Comparison of ENCODE assay signal across 8 cellular contexts in genomic region chr20:58891076-58891685, GRCh38. TPM values are rescaled to one million over a fixed set of nuclear protein-coding genes. Genes with fewer than 3 reads are reported as not detected.
A peak's percentile ranks its signal among the peaks of the same experiment; 100 is the strongest.
DNase-seq lines count a peak whose midpoint lies in the region; ATAC-seq, FAIRE-seq and TF ChIP-seq lines count a peak whose summit lies in the region.

No MANE protein-coding gene starts in this region.

- intact Hi-C loops in activated CD4-positive, alpha-beta T cell treated with anti-CD3 and anti-CD28 coated beads for 36 hours (cut with DNase I, micrococcal nuclease): loop anchor here (1.0 to 10.0 kb wide), 10 partner anchors 142 to 1499 kb away; partner anchors contain the start of genes RBM38 (in 2 of the 2), ATP5F1E (in 1 of the 2), FAM217B (in 1 of the 2) and PPP1R3D (in 1 of the 2)
- intact Hi-C loops in HepG2 (cut with micrococcal nuclease; ENCODE audit: unreplicated experiment): loop anchor here (5.0 to 10.0 kb wide), 2 partner anchors 91 to 236 kb away; partner anchors contain the start of genes NELFCD and STX16

- WGBS in HepG2 (ENCODE audit: low lambda C conversion rate): 2% methylated on average over 42 of the region's 99 CpGs

- no peaks in the 10 kb centered on the region for H3K27me3 Mint-ChIP-seq in activated CD4-positive, alpha-beta T cell treated with anti-CD3 and anti-CD28 coated beads for 36 hours
- H3K27me3 Mint-ChIP-seq in chondrocyte (ENCODE audit: low read depth): no peaks in the 10 kb centered on the region

- FAIRE-seq in HepG2 (lab: Jason Lieb, UNC): no peak

- TF ChIP-seq EP300 in HepG2 (IDR thresholded peaks at IDR 0.05; ENCODE audit: low read depth in 2 of 2, low read length in 2 of 2) (no peak), HepG2 (CRISPR knock-in tag; IDR thresholded peaks at IDR 0.05; ENCODE audit: borderline replicate concordance) (no peak)

- BruUV-seq in HepG2 (replicated peaks; lab: Mats Ljungman, UMichigan): no TSS peak

- peak overlapping the region; percentile 59 to 98 (median 86); a peak in 5 of 6 replicates for H3K4me3 ChIP-seq in HepG2 (replicated peaks in 1 of 3; ENCODE audit: insufficient read depth in 1 of 3, low read depth in 2 of 3, low read length in 3 of 3)

- H3K9ac ChIP-seq in HepG2 (ENCODE audit: insufficient read depth, low read depth, low read length): peak overlapping the region; percentile 89

- peaks cover 27% of the 10 kb centered on the region for H3K36me3 Mint-ChIP-seq in activated CD4-positive, alpha-beta T cell treated with anti-CD3 and anti-CD28 coated beads for 36 hours (ENCODE audit: low read depth)
- H3K36me3 Mint-ChIP-seq in chondrocyte (ENCODE audit: low read depth): peaks cover under 1% of the 10 kb centered on the region

- in situ Hi-C loops in HepG2 (cut with HindIII; ENCODE audit: extremely low pct_ligation_motif_present, low pct_unique_long_range_greater_than_20kb): loop anchor here (5.0 kb wide), 1 partner anchor 91 kb away; the partner anchor contains the start of gene NELFCD

- H3K27me3 ChIP-seq in HepG2 (ENCODE audit: control insufficient read depth in 1 of 2, insufficient read depth in 2 of 2, low read length in 2 of 2): no peaks in the 10 kb centered on the region; a peak in 1 of 5 replicates

- H4K20me1 ChIP-seq in HepG2 (ENCODE audit: insufficient read depth, low read length): peaks cover 34% of the 10 kb centered on the region

- DNase-seq in COLO668 (lab: John Stamatoyannopoulos, UW; ENCODE audit: unreplicated experiment) (peak; percentile 80), NCI-H1092 treated with DMSO at 0.1 percent for 48 hours (lab: John Stamatoyannopoulos, UW) (peak; percentile 78), chondrocyte (ENCODE audit: low spot score) (peak; percentile 83), HepG2 (ENCODE audit: low spot score) (no peak)
- peak; percentile 87 for DNase-seq in activated CD4-positive, alpha-beta T cell treated with anti-CD3 and anti-CD28 coated beads for 36 hours
- peak; percentile 79 for DNase-seq in stimulated activated CD4-positive, alpha-beta T cell treated with anti-CD3 and anti-CD28 coated beads, Interleukin-4, amount 100 ng/mL, for 1 hour

- peak overlapping the region; percentile 95 for H3K27ac ChIP-seq in HepG2 (ENCODE audit: extremely low read length, insufficient read depth, low read length)

- peaks cover 43% of the 10 kb centered on the region for H3K79me2 ChIP-seq in HepG2 (ENCODE audit: insufficient read depth, low read length)

- no peak; the same call in 1 of the 2 replicates for TF ChIP-seq RAD21 in HepG2 (CRISPR knock-in tag; IDR thresholded peaks at IDR 0.05)

- H3K4me2 ChIP-seq in HepG2 (ENCODE audit: low read depth, low read length): peak overlapping the region; percentile 74

- TF ChIP-seq CTCF in chondrocyte (IDR thresholded peaks at IDR 0.05) (no peak), HepG2 (CRISPR knock-in tag; IDR thresholded peaks at IDR 0.05) (no peak)

- CTCF ChIA-PET in activated CD4-positive, alpha-beta T cell treated with anti-CD3 and anti-CD28 coated beads for 36 hours (lab: Charles Lee): no interaction called here
- CTCF ChIA-PET in HepG2 (lab: Yijun Ruan, JAX; ENCODE audit: low intra/inter-chr PET ratio, low total read pairs): no interaction called here

- POLR2A ChIA-PET in activated CD4-positive, alpha-beta T cell treated with anti-CD3 and anti-CD28 coated beads for 36 hours (lab: Charles Lee): no interaction called here
- POLR2A ChIA-PET in HepG2 (lab: Yijun Ruan, JAX): interaction anchor here (1.1 to 1.4 kb wide), 5 partner anchors 9 to 502 kb away, joined by 3 to 12 read pairs (median 3); partner anchors contain the start of genes ATP5F1E, NELFCD and VAPB

- H3K4me1 ChIP-seq in HepG2 (ENCODE audit: insufficient read depth, low read length): peaks cover 49% of the 10 kb centered on the region

- ATAC-seq in GM21717 (IDR thresholded peaks at IDR 0.05; ENCODE audit: unreplicated experiment) (peak; percentile 16), HepG2 (peak; percentile 26), GM21447 (IDR thresholded peaks at IDR 0.05; ENCODE audit: unreplicated experiment) (no peak)
- peak; percentile 15 for ATAC-seq in activated CD4-positive, alpha-beta T cell treated with anti-CD3 and anti-CD28 coated beads for 36 hours

- peaks cover under 1 to 10% of the 10 kb centered on the region in 2 experiments; a peak in 3 of 5 replicates for H3K36me3 ChIP-seq in HepG2 (replicated peaks in 1 of 2; ENCODE audit: control insufficient read depth in 1 of 2, insufficient read depth in 2 of 2, low read length in 2 of 2)

- H3K27ac Mint-ChIP-seq in activated CD4-positive, alpha-beta T cell treated with anti-CD3 and anti-CD28 coated beads for 36 hours: no peak overlapping the region
- no peak overlapping the region for H3K27ac Mint-ChIP-seq in chondrocyte (ENCODE audit: unreplicated experiment)

- H3K4me3 Mint-ChIP-seq in activated CD4-positive, alpha-beta T cell treated with anti-CD3 and anti-CD28 coated beads for 36 hours: peak overlapping the region; percentile 90
- peak overlapping the region; percentile 61 for H3K4me3 Mint-ChIP-seq in chondrocyte (ENCODE audit: unreplicated experiment)

- H3K9me3 ChIP-seq in HepG2 (ENCODE audit: low read length): no peaks in the 10 kb centered on the region

- no peak overlapping the region for H2AFZ ChIP-seq in HepG2 (ENCODE audit: low read length)

- no peaks in the 10 kb centered on the region for H3K9me3 Mint-ChIP-seq in activated CD4-positive, alpha-beta T cell treated with anti-CD3 and anti-CD28 coated beads for 36 hours (ENCODE audit: low read depth)
- H3K9me3 Mint-ChIP-seq in chondrocyte (ENCODE audit: low read depth): no peaks in the 10 kb centered on the region

- peaks cover 48% of the 10 kb centered on the region for H3K4me1 Mint-ChIP-seq in activated CD4-positive, alpha-beta T cell treated with anti-CD3 and anti-CD28 coated beads for 36 hours
- peaks cover 43% of the 10 kb centered on the region for H3K4me1 Mint-ChIP-seq in chondrocyte (ENCODE audit: low read depth)

- peak; percentile 74 to 79 for TF ChIP-seq POLR2A in HepG2 (IDR thresholded peaks at IDR 0.05; ENCODE audit: insufficient read depth in 1 of 2, low read depth in 2 of 2, low read length in 2 of 2)

TF ChIP-seq in HepG2, 621 proteins besides CTCF, POLR2A, EP300 and RAD21 (continues in another document):
- TF ChIP-seq, protein P1, sequence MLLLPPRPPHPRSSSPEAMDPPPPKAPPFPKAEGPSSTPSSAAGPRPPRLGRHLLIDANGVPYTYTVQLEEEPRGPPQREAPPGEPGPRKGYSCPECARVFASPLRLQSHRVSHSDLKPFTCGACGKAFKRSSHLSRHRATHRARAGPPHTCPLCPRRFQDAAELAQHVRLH (CRISPR knock-in tag; IDR thresholded peaks at IDR 0.05; ENCODE audit: borderline replicate concordance, low read depth): no peak

RNA-seq across cellular contexts. Expression of gene GNAS, which starts 38.7 kb away (rescaled TPM):
- 100 to 1,000 TPM; 713 to 965 TPM for total RNA-seq in activated CD4-positive, alpha-beta T cell treated with anti-CD3 and anti-CD28 coated beads for 36 hours
- 1,127 to 1,393 TPM (median 1,374 TPM) in 3 replicates for total RNA-seq in chondrocyte
- 382 and 407 TPM in 2 replicates for total RNA-seq in HepG2 (2016; rRNA removed; fragmentation: Illumina TruSeq; extraction: Trizol)
- 604 and 617 TPM in 2 replicates for total RNA-seq in HepG2 (2016; cell fraction: cytosol; rRNA removed; fragmentation: Illumina TruSeq; extraction: Trizol; ENCODE audit: low read depth)
- 369 and 397 TPM in 2 replicates for total RNA-seq in HepG2 (2016; cell fraction: insoluble cytoplasmic fraction; rRNA removed; fragmentation: Illumina TruSeq; extraction: Trizol)
- total RNA-seq in HepG2 (2016; cell fraction: membrane; rRNA removed; fragmentation: Illumina TruSeq; extraction: Trizol): 887 and 1,010 TPM in 2 replicates
- 281 and 324 TPM in 2 replicates for total RNA-seq in HepG2 (2016; cell fraction: nucleus; rRNA removed; fragmentation: Illumina TruSeq; extraction: Trizol)
- 1,008 and 1,029 TPM in 2 replicates for polyA plus RNA-seq in HepG2 (2011; rRNA removed)
- 1,419 and 1,481 TPM in 2 replicates for polyA plus RNA-seq in HepG2 (2011; cell fraction: cytosol; rRNA removed)
- 1,285 and 1,363 TPM in 2 replicates for polyA plus RNA-seq in HepG2 (2011; cell fraction: nucleus; rRNA removed)
- polyA plus RNA-seq in HepG2 (2012): 1,216 and 1,583 TPM in 2 replicates
- 2,019 and 2,103 TPM in 2 replicates for polyA plus RNA-seq in HepG2 (2016; cell fraction: cytosol; fragmentation: Illumina TruSeq; extraction: Trizol; ENCODE audit: low read depth)
- 991 and 1,223 TPM in 2 replicates for polyA plus RNA-seq in HepG2 (2016; cell fraction: insoluble cytoplasmic fraction; fragmentation: Illumina TruSeq; extraction: Trizol; ENCODE audit: low read depth)
- polyA plus RNA-seq in HepG2 (2016; cell fraction: membrane; fragmentation: Illumina TruSeq; extraction: Trizol; ENCODE audit: low read depth): 2,245 and 2,285 TPM in 2 replicates
- 1,096 and 1,140 TPM in 2 replicates for polyA plus RNA-seq in HepG2 (2016; cell fraction: nucleus; fragmentation: Illumina TruSeq; extraction: Trizol; ENCODE audit: insufficient read depth, low read depth)
- 1,501 and 1,552 TPM in 2 replicates for polyA minus RNA-seq in HepG2 (2011; rRNA and poly(A)+ RNA removed; ENCODE audit: low replicate concordance)
- polyA minus RNA-seq in HepG2 (2011; cell fraction: cytosol; rRNA and poly(A)+ RNA removed): 671 and 731 TPM in 2 replicates
- 391 and 498 TPM in 2 replicates for polyA minus RNA-seq in HepG2 (2011; cell fraction: nucleus; rRNA and poly(A)+ RNA removed)

RNA-seq across cellular contexts. Expression of gene GNAS-AS1, which starts 40.5 kb away (rescaled TPM):
- total RNA-seq in activated CD4-positive, alpha-beta T cell treated with anti-CD3 and anti-CD28 coated beads for 36 hours: 1 to 10 TPM; 1.1 to 1.9 TPM
- total RNA-seq in chondrocyte: 1.1 to 2.7 TPM (median 1.7 TPM) in 3 replicates
- total RNA-seq in HepG2 (2016; rRNA removed; fragmentation: Illumina TruSeq; extraction: Trizol): not detected in 2 replicates
- total RNA-seq in HepG2 (2016; cell fraction: cytosol; rRNA removed; fragmentation: Illumina TruSeq; extraction: Trizol; ENCODE audit: low read depth): not detected in 2 replicates
- not detected in 2 replicates for total RNA-seq in HepG2 (2016; cell fraction: insoluble cytoplasmic fraction; rRNA removed; fragmentation: Illumina TruSeq; extraction: Trizol)
- total RNA-seq in HepG2 (2016; cell fraction: membrane; rRNA removed; fragmentation: Illumina TruSeq; extraction: Trizol): not detected in 2 replicates
- total RNA-seq in HepG2 (2016; cell fraction: nucleus; rRNA removed; fragmentation: Illumina TruSeq; extraction: Trizol): not detected in 2 replicates
- not detected in 2 replicates for polyA plus RNA-seq in HepG2 (2011; rRNA removed)
- not detected in 2 replicates for polyA plus RNA-seq in HepG2 (2011; cell fraction: cytosol; rRNA removed)
- 0.06 and 0.23 TPM in 2 replicates for polyA plus RNA-seq in HepG2 (2011; cell fraction: nucleus; rRNA removed)
- polyA plus RNA-seq in HepG2 (2012): not detected in 2 replicates
- not detected in 2 replicates for polyA plus RNA-seq in HepG2 (2016; cell fraction: cytosol; fragmentation: Illumina TruSeq; extraction: Trizol; ENCODE audit: low read depth)
- not detected in 2 replicates for polyA plus RNA-seq in HepG2 (2016; cell fraction: insoluble cytoplasmic fraction; fragmentation: Illumina TruSeq; extraction: Trizol; ENCODE audit: low read depth)
- not detected in 2 replicates for polyA plus RNA-seq in HepG2 (2016; cell fraction: membrane; fragmentation: Illumina TruSeq; extraction: Trizol; ENCODE audit: low read depth)
- not detected in 2 replicates for polyA plus RNA-seq in HepG2 (2016; cell fraction: nucleus; fragmentation: Illumina TruSeq; extraction: Trizol; ENCODE audit: insufficient read depth, low read depth)
- polyA minus RNA-seq in HepG2 (2011; rRNA and poly(A)+ RNA removed; ENCODE audit: low replicate concordance): 0.49 TPM in 1 of 2 replicates, not detected in the other
- not detected in 2 replicates for polyA minus RNA-seq in HepG2 (2011; cell fraction: cytosol; rRNA and poly(A)+ RNA removed)
- 0.26 and 0.37 TPM in 2 replicates for polyA minus RNA-seq in HepG2 (2011; cell fraction: nucleus; rRNA and poly(A)+ RNA removed)
